1 cellular context compared by ENCODE assay signal in genomic region chr9:114131808-114132549, GRCh38.
TF ChIP-seq lines count a peak whose summit lies in the region.

No MANE protein-coding gene starts in this region.

TF ChIP-seq in H1, 55 proteins besides CTCF, POLR2A, EP300 and RAD21:
- TF ChIP-seq TBP (IDR thresholded peaks at IDR 0.05; ENCODE audit: low read depth, low read length), result no peak
- TF ChIP-seq CHD2 (IDR thresholded peaks at IDR 0.05; ENCODE audit: low read length), result no peak
- no peak for TF ChIP-seq GABPA (IDR thresholded peaks at IDR 0.05; ENCODE audit: borderline replicate concordance, insufficient read depth, low read length)
TF ChIP-seq in H1: peak in this region for 0.
